In genomic region chr17:34606721-34607120, GRCh38 we compare ENCODE assay signal across 3 cellular contexts.
A peak's percentile ranks its signal among the peaks of the same experiment; 100 is the strongest.
TF ChIP-seq lines count a peak whose summit lies in the region.

No MANE protein-coding gene starts in this region.

TF ChIP-seq in GM23338, 12 proteins besides CTCF, POLR2A, EP300 and RAD21 (continues in another document):
- TF ChIP-seq ETS1 (IDR thresholded peaks at IDR 0.05) (no peak), POLR2AphosphoS5 (IDR thresholded peaks at IDR 0.05; ENCODE audit: low read depth) (no peak), ZNF114 (CRISPR knock-in tag; IDR thresholded peaks at IDR 0.05) (no peak), CREB1 (CRISPR knock-in tag; IDR thresholded peaks at IDR 0.05; ENCODE audit: low read depth) (no peak), ZNF331 (CRISPR knock-in tag; IDR thresholded peaks at IDR 0.05; ENCODE audit: low read depth) (no peak), JUNB (IDR thresholded peaks at IDR 0.05; ENCODE audit: unreplicated experiment) (no peak), NANOG (IDR thresholded peaks at IDR 0.05; ENCODE audit: borderline replicate concordance) (no peak), REST (IDR thresholded peaks at IDR 0.05; ENCODE audit: unreplicated experiment) (no peak)

TF ChIP-seq in HEK293, 187 proteins besides CTCF, POLR2A, EP300 and RAD21:
- TF ChIP-seq ZNF792 (tag by site-specific recombination; IDR thresholded peaks at IDR 0.05) (no peak), ZNF274 (IDR thresholded peaks at IDR 0.05; ENCODE audit: low read length) (no peak), ZNF274 (tag by site-specific recombination; IDR thresholded peaks at IDR 0.05; ENCODE audit: borderline replicate concordance) (no peak), ZFHX2 (tag by site-specific recombination; conservative IDR thresholded peaks at IDR 0.05) (0 out of 2 replicates have a peak, but pooled peaks have one; percentile 33), ZIC2 (tag by site-specific recombination; IDR thresholded peaks at IDR 0.05) (peak; percentile 98), RBAK (tag by site-specific recombination; IDR thresholded peaks at IDR 0.05) (no peak), ZNF510 (tag by site-specific recombination; IDR thresholded peaks at IDR 0.05; ENCODE audit: insufficient replicate concordance) (no peak), PRDM4 (tag by site-specific recombination; IDR thresholded peaks at IDR 0.05) (peak; percentile 80)

TF ChIP-seq in H1, 55 proteins besides CTCF, POLR2A, EP300 and RAD21:
- no peak for TF ChIP-seq CEBPB (IDR thresholded peaks at IDR 0.05; ENCODE audit: low read depth, low read length)
- peak; percentile 68; the same call in 1 of the 2 replicates for TF ChIP-seq KDM1A (IDR thresholded peaks at IDR 0.05; ENCODE audit: borderline replicate concordance, low read length)
- no peak for TF ChIP-seq BRCA1 (IDR thresholded peaks at IDR 0.05; ENCODE audit: low read depth, low read length)
TF ChIP-seq in H1: peak in this region for 1.
